3 cellular contexts compared by ENCODE assay signal in genomic region chr1:85534555-85535130, GRCh38. TPM values are rescaled to one million over a fixed set of nuclear protein-coding genes. Genes with fewer than 3 reads are reported as not detected.
"Had no signal": no experiment of that assay in that cellular context is flagged by ENCODE, and none has a peak within 500 bp of the region (broad histone marks: within the 10 kb centered on the region; RNA-seq: fewer than 3 reads in every experiment).

No MANE protein-coding gene starts in this region.

RNA-seq across cellular contexts. Expression of gene CCN1, which starts 45.9 kb away (rescaled TPM):
- total RNA-seq: activated CD8-positive, alpha-beta memory T cell treated with anti-CD3 and anti-CD28 coated beads for 36 hours; activated T-helper 17 cell treated with anti-CD3 and anti-CD28 coated beads, Interleukin-2, amount 50 U/mL, for 72 hours had no signal
- polyA plus RNA-seq: IgD-negative memory B cell had no signal
